Comparison of ENCODE assay signal across 8 cellular contexts in genomic region chr22:19085233-19086043, GRCh38. TPM values are rescaled to one million over a fixed set of nuclear protein-coding genes. Genes with fewer than 3 reads are reported as not detected.
DNase-seq lines count a peak whose midpoint lies in the region; FAIRE-seq and TF ChIP-seq lines count a peak whose summit lies in the region.

No MANE protein-coding gene starts in this region.

- POLR2A ChIA-PET in CD4-positive, alpha-beta memory T cell (lab: Charles Lee; ENCODE audit: partially characterized antibody): no interaction called here

- H3K36me3 Mint-ChIP-seq in activated T-helper 2 cell treated with anti-CD3 and anti-CD28 coated beads, Interferon-gamma antibody, Interleukin-2, Interleukin-4, amounts not matched to agents 10 μg/mL and 5 μg/mL and 100 μg/mL, durations not matched to agents 14 hours and 24 hours and 36 hours (ENCODE audit: low read depth): peaks cover 24% of the 10 kb centered on the region
- peaks cover 35 to 45% of the 10 kb centered on the region in 2 donors for H3K36me3 Mint-ChIP-seq in CD4-positive, alpha-beta memory T cell

- TF ChIP-seq POLR2A in GM12892 (IDR thresholded peaks at IDR 0.05; ENCODE audit: low read depth, low read length): no peak

- peak; percentile 39; the same call in 1 of the 2 replicates for TF ChIP-seq CTCF in LNCaP clone FGC (IDR thresholded peaks at IDR 0.05; ENCODE audit: control insufficient read depth, extremely low read depth, insufficient read depth)

- DNase-seq in 8988T: peak; percentile 55
- DNase-seq in GM12892 (ENCODE audit: insufficient read length): no peak
- DNase-seq in LNCaP clone FGC (ENCODE audit: low read depth): no peak
- peak; percentile 38 for DNase-seq in amniotic epithelial cell (ENCODE audit: low read depth)
- DNase-seq in iris pigment epithelial cell (ENCODE audit: low read depth): peak; percentile 58
- no peak for DNase-seq in HK-2 (ENCODE audit: unreplicated experiment)
- no peak for DNase-seq in activated T-helper 2 cell treated with anti-CD3 and anti-CD28 coated beads, Interferon-gamma antibody, Interleukin-2, Interleukin-4, amounts not matched to agents 10 μg/mL and 5 μg/mL and 100 μg/mL, durations not matched to agents 14 hours and 24 hours and 36 hours (ENCODE audit: low spot score)
- no peak for DNase-seq in CD4-positive, alpha-beta memory T cell

- no peaks in the 10 kb centered on the region for H3K9me3 ChIP-seq in CD4-positive, alpha-beta memory T cell (ENCODE audit: control insufficient read depth in 1 of 2, low read length in 2 of 2)

- peaks cover 35% of the 10 kb centered on the region for H3K36me3 ChIP-seq in CD4-positive, alpha-beta memory T cell (ENCODE audit: insufficient read depth, low read length)

- H3K27me3 Mint-ChIP-seq in activated T-helper 2 cell treated with anti-CD3 and anti-CD28 coated beads, Interferon-gamma antibody, Interleukin-2, Interleukin-4, amounts not matched to agents 10 μg/mL and 5 μg/mL and 100 μg/mL, durations not matched to agents 14 hours and 24 hours and 36 hours (ENCODE audit: low read depth): no peaks in the 10 kb centered on the region
- no peaks in the 10 kb centered on the region for H3K27me3 Mint-ChIP-seq in CD4-positive, alpha-beta memory T cell

- CTCF ChIA-PET in CD4-positive, alpha-beta memory T cell (lab: Charles Lee; ENCODE audit: partially characterized antibody): interaction anchor here (0.7 kb wide), 1 partner anchor 27 kb away, joined by 3 read pairs; no protein-coding TSS in a partner anchor

- no peak overlapping the region for H3K27ac ChIP-seq in CD4-positive, alpha-beta memory T cell (ENCODE audit: low read depth, low read length)

- no peak overlapping the region for H3K4me3 ChIP-seq in LNCaP clone FGC (ENCODE audit: low read depth, low read length)
- H3K4me3 ChIP-seq in CD4-positive, alpha-beta memory T cell (ENCODE audit: low read length in 2 of 2): no peak overlapping the region

- H3K4me1 Mint-ChIP-seq in activated T-helper 2 cell treated with anti-CD3 and anti-CD28 coated beads, Interferon-gamma antibody, Interleukin-2, Interleukin-4, amounts not matched to agents 10 μg/mL and 5 μg/mL and 100 μg/mL, durations not matched to agents 14 hours and 24 hours and 36 hours (ENCODE audit: low read depth): no peaks in the 10 kb centered on the region
- peaks cover 16 to 34% (median 20%) of the 10 kb centered on the region in 4 donors for H3K4me1 Mint-ChIP-seq in CD4-positive, alpha-beta memory T cell

- intact Hi-C loops in activated T-helper 2 cell treated with anti-CD3 and anti-CD28 coated beads, Interferon-gamma antibody, Interleukin-2, Interleukin-4, amounts not matched to agents 10 μg/mL and 5 μg/mL and 100 μg/mL, durations not matched to agents 14 hours and 24 hours and 36 hours (cut with micrococcal nuclease): no loop called here
- intact Hi-C loops in CD4-positive, alpha-beta memory T cell (cut with micrococcal nuclease): no loop called here

- no peak overlapping the region for H3K4me3 Mint-ChIP-seq in activated T-helper 2 cell treated with anti-CD3 and anti-CD28 coated beads, Interferon-gamma antibody, Interleukin-2, Interleukin-4, amounts not matched to agents 10 μg/mL and 5 μg/mL and 100 μg/mL, durations not matched to agents 14 hours and 24 hours and 36 hours (ENCODE audit: low read depth)
- H3K4me3 Mint-ChIP-seq in CD4-positive, alpha-beta memory T cell: no peak overlapping the region

- no peak overlapping the region for H3K27ac Mint-ChIP-seq in activated T-helper 2 cell treated with anti-CD3 and anti-CD28 coated beads, Interferon-gamma antibody, Interleukin-2, Interleukin-4, amounts not matched to agents 10 μg/mL and 5 μg/mL and 100 μg/mL, durations not matched to agents 14 hours and 24 hours and 36 hours
- H3K27ac Mint-ChIP-seq in CD4-positive, alpha-beta memory T cell: peak overlapping the region in 2 of 7 donors; percentile 0 to 24

- no peaks in the 10 kb centered on the region for H3K9me3 Mint-ChIP-seq in activated T-helper 2 cell treated with anti-CD3 and anti-CD28 coated beads, Interferon-gamma antibody, Interleukin-2, Interleukin-4, amounts not matched to agents 10 μg/mL and 5 μg/mL and 100 μg/mL, durations not matched to agents 14 hours and 24 hours and 36 hours
- H3K9me3 Mint-ChIP-seq in CD4-positive, alpha-beta memory T cell: no peaks in the 10 kb centered on the region

- FAIRE-seq in GM12892 (lab: Jason Lieb, UNC): peak; percentile 70

- H3K4me1 ChIP-seq in CD4-positive, alpha-beta memory T cell (ENCODE audit: insufficient read depth, low read length): peaks cover 6% of the 10 kb centered on the region

- no peaks in the 10 kb centered on the region for H3K27me3 ChIP-seq in CD4-positive, alpha-beta memory T cell (ENCODE audit: insufficient read depth, low read length)

RNA-seq across cellular contexts. Expression of gene DGCR2, which starts 36.8 kb away (rescaled TPM):
- polyA plus RNA-seq in GM12892 (2012; ENCODE audit: missing spikeins): 6.5 TPM
- 20.8 and 22.5 TPM in 2 replicates for total RNA-seq in activated T-helper 2 cell treated with anti-CD3 and anti-CD28 coated beads, Interferon-gamma antibody, Interleukin-2, Interleukin-4, amounts not matched to agents 10 μg/mL and 5 μg/mL and 100 μg/mL, durations not matched to agents 14 hours and 24 hours and 36 hours
- total RNA-seq in CD4-positive, alpha-beta memory T cell: 10 to 100 TPM; 61.3 to 66.7 TPM
- polyA plus RNA-seq in CD4-positive, alpha-beta memory T cell: 10 to 100 TPM; 33.1 to 52.0 TPM

RNA-seq across cellular contexts. Expression of gene TSSK2, which starts 45.7 kb away (rescaled TPM):
- polyA plus RNA-seq in GM12892 (2012; ENCODE audit: missing spikeins): not detected
- not detected in 2 replicates for total RNA-seq in activated T-helper 2 cell treated with anti-CD3 and anti-CD28 coated beads, Interferon-gamma antibody, Interleukin-2, Interleukin-4, amounts not matched to agents 10 μg/mL and 5 μg/mL and 100 μg/mL, durations not matched to agents 14 hours and 24 hours and 36 hours
- not detected for total RNA-seq in CD4-positive, alpha-beta memory T cell
- polyA plus RNA-seq in CD4-positive, alpha-beta memory T cell: not detected

RNA-seq across cellular contexts. Expression of gene ESS2, which starts 59.0 kb away (rescaled TPM):
- 5.7 TPM for polyA plus RNA-seq in GM12892 (2012; ENCODE audit: missing spikeins)
- total RNA-seq in activated T-helper 2 cell treated with anti-CD3 and anti-CD28 coated beads, Interferon-gamma antibody, Interleukin-2, Interleukin-4, amounts not matched to agents 10 μg/mL and 5 μg/mL and 100 μg/mL, durations not matched to agents 14 hours and 24 hours and 36 hours: 19.4 and 20.3 TPM in 2 replicates
- total RNA-seq in CD4-positive, alpha-beta memory T cell: 10 to 100 TPM; 16.9 to 17.1 TPM
- 10 to 100 TPM in 1 of 2 donors, 1 to 10 TPM in 1; 5.5 to 14.2 TPM for polyA plus RNA-seq in CD4-positive, alpha-beta memory T cell

Comparison
In these comparisons a context has a peak if more than half of its experiments do, and no peak if none do; other contexts are left out.
1. DNase-seq: peak in 8988T (single experiment), amniotic epithelial cell (single experiment) and iris pigment epithelial cell (single experiment); none in GM12892 (single experiment), LNCaP clone FGC (single experiment), HK-2 (single experiment), activated T-helper 2 cell treated with anti-CD3 and anti-CD28 coated beads, Interferon-gamma antibody, Interleukin-2, Interleukin-4, amounts not matched to agents 10 μg/mL and 5 μg/mL and 100 μg/mL, durations not matched to agents 14 hours and 24 hours and 36 hours (single experiment) and CD4-positive, alpha-beta memory T cell (0 of 5).